Comparison of ENCODE assay signal across 12 cellular contexts in the genomic region with DNA sequence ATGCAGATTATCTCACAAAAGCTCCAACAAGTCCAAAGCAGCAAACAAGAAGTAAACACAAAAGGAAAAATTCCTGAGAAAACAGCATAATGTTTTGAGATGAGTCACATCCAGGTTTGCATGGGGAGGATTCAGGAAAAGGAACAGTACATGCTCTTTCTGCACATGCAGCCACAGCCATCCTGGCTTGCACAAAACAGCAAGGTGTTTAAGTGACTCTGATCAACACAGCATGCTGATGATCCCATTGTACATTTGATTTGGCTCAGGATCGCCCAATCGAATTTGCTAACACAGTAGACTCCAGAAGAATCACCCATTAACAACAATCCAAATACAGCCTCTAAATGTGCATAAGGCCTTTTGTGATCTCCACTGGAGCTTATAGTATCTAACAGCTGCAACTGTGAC.
DNase-seq lines count a peak whose midpoint lies in the region; ATAC-seq and TF ChIP-seq lines count a peak whose summit lies in the region.
"Had no signal": no experiment of that assay in that cellular context is flagged by ENCODE, and none has a peak within 500 bp of the region (broad histone marks: within the 10 kb centered on the region; RNA-seq: fewer than 3 reads in every experiment).

No MANE protein-coding gene starts in this region.

- POLR2A ChIA-PET in PC-3 (lab: Charles Lee; ENCODE audit: unreplicated experiment), result no interaction called here

- TF ChIP-seq POLR2A in stomach (IDR thresholded peaks at IDR 0.05), result no peak

- intact Hi-C loops in PC-3 (cut with micrococcal nuclease), result no loop called here
- intact Hi-C loops in stomach (cut with DNase I; ENCODE audit: low total_unique reads), result no loop called here

- TF ChIP-seq CTCF in PC-3 (conservative IDR thresholded peaks at IDR 0.05; ENCODE audit: low read depth, low read length) (no peak), fibroblast of villous mesenchyme (IDR thresholded peaks at IDR 0.05; ENCODE audit: insufficient read depth, low read depth, low read length) (no peak), smooth muscle cell (IDR thresholded peaks at IDR 0.05; ENCODE audit: borderline replicate concordance, insufficient read depth, poor library complexity, severe bottlenecking) (no peak), stomach (IDR thresholded peaks at IDR 0.05) (no peak)

- no peak for TF ChIP-seq EP300 in stomach (IDR thresholded peaks at IDR 0.05)

- H3K4me1 ChIP-seq in PC-3 (ENCODE audit: insufficient read depth, low read length) (peaks cover 49% of the 10 kb centered on the region), smooth muscle cell (ENCODE audit: low read depth) (peaks cover 32% of the 10 kb centered on the region), stomach (no peaks in the 10 kb centered on the region)

- CTCF ChIA-PET in PC-3 (lab: Charles Lee), result no interaction called here

- H3F3A ChIP-seq in PC-3 (ENCODE audit: low read length, unreplicated experiment) (no peaks in the 10 kb centered on the region), smooth muscle cell (ENCODE audit: low read depth) (no peaks in the 10 kb centered on the region)

- H3K79me2 ChIP-seq in PC-3 (ENCODE audit: low read length), result peaks cover 9% of the 10 kb centered on the region; the same call in 1 of the 2 replicates
- no peaks in the 10 kb centered on the region for H3K79me2 ChIP-seq in smooth muscle cell (ENCODE audit: low read depth)

- H3K27me3 ChIP-seq in PC-3 (ENCODE audit: low read length), result no peaks in the 10 kb centered on the region
- no peaks in the 10 kb centered on the region for H3K27me3 ChIP-seq in smooth muscle cell (ENCODE audit: low read depth)
- H3K27me3 ChIP-seq in stomach, result no peaks in the 10 kb centered on the region
- H3K27me3 ChIP-seq: ovary had no signal

- BruUV-seq in PC-3 (replicated peaks; lab: Mats Ljungman, UMichigan), result no TSS peak

- no peaks in the 10 kb centered on the region for H3K9me2 ChIP-seq in PC-3 (replicated peaks; ENCODE audit: low read length)

- H3K36me3 ChIP-seq in PC-3 (ENCODE audit: low read depth, low read length) (no peaks in the 10 kb centered on the region; the same call in 1 of the 2 replicates), smooth muscle cell (ENCODE audit: low read depth) (no peaks in the 10 kb centered on the region), stomach (no peaks in the 10 kb centered on the region)
- H3K36me3 ChIP-seq: ovary had no signal

- H2AFZ ChIP-seq in PC-3 (ENCODE audit: low read length) (no peak overlapping the region), smooth muscle cell (ENCODE audit: low read depth) (peak overlapping the region; percentile 44)

- H3K9ac ChIP-seq in PC-3 (ENCODE audit: low read length) (no peak overlapping the region; the same call in 1 of the 2 replicates), smooth muscle cell (ENCODE audit: low read depth) (no peak overlapping the region)

- H4K20me1 ChIP-seq in PC-3 (ENCODE audit: low read length) (no peaks in the 10 kb centered on the region), smooth muscle cell (ENCODE audit: low read depth) (no peaks in the 10 kb centered on the region)

- H3K4me2 ChIP-seq in PC-3 (ENCODE audit: low read length) (peak overlapping the region; percentile 25), smooth muscle cell (peak overlapping the region; percentile 28)

- DNase-seq in NCI-H1105 treated with DMSO at 0.1 percent for 48 hours (lab: John Stamatoyannopoulos, UW) (peak; percentile 12), NCI-H1105 (lab: John Stamatoyannopoulos, UW) (no peak), PC-3 (peak; percentile 65), fibroblast of villous mesenchyme (ENCODE audit: low read depth) (peak; percentile 1), smooth muscle cell (lab: John Stamatoyannopoulos, UW; ENCODE audit: unreplicated experiment) (no peak), stomach (no peak), DMS153 (lab: John Stamatoyannopoulos, UW) (no peak)
- DNase-seq: activated CD4-positive, alpha-beta memory T cell treated with anti-CD3 and anti-CD28 coated beads, Interleukin-2, amount 10 ng/mL, durations not matched to agents 7 days and 5 days; activated effector memory CD4-positive, alpha-beta T cell treated with Interleukin-2 at 50 U/mL for 16 hours; NCI-H187 treated with DMSO at 0.1 percent for 48 hours; ovary had no signal

- H3K27ac ChIP-seq in PC-3 (ENCODE audit: low read length), result peak overlapping the region; percentile 69
- H3K27ac ChIP-seq in smooth muscle cell (ENCODE audit: low read depth), result peak overlapping the region; percentile 2
- H3K27ac ChIP-seq in stomach, result no peak overlapping the region
- H3K27ac ChIP-seq: ovary had no signal

- H3K4me3 ChIP-seq in PC-3 (ENCODE audit: low read length) (no peak overlapping the region), fibroblast of villous mesenchyme (ENCODE audit: low read depth, low read length) (no peak overlapping the region), smooth muscle cell (no peak overlapping the region), stomach (no peak overlapping the region)
- H3K4me3 ChIP-seq: ovary had no signal

- 79% methylated on average over 2 of the region's 2 CpGs for WGBS in smooth muscle cell (ENCODE audit: low lambda C conversion rate)
- WGBS in stomach, 5 donors, result 48 to 68% (median 64%) methylated on average over 2 of the region's 2 CpGs

- ATAC-seq in PC-3, result peak; percentile 68
- no peak for ATAC-seq in HG02678 (IDR thresholded peaks at IDR 0.05; ENCODE audit: unreplicated experiment)

- H3K9me3 ChIP-seq in PC-3 (ENCODE audit: low read length) (no peaks in the 10 kb centered on the region), smooth muscle cell (replicated peaks; ENCODE audit: low read depth) (no peaks in the 10 kb centered on the region), stomach (no peaks in the 10 kb centered on the region)
- H3K9me3 ChIP-seq: ovary had no signal

Comparison
In these comparisons a context has a peak if more than half of its experiments do, and no peak if none do; other contexts are left out.
1. DNase-seq: peak in NCI-H1105 treated with DMSO at 0.1 percent for 48 hours (single experiment), PC-3 (single experiment) and fibroblast of villous mesenchyme (single experiment); none in NCI-H1105 (single experiment), smooth muscle cell (single experiment), stomach (single experiment) and DMS153 (single experiment).
2. H3K27ac ChIP-seq: peak in PC-3 (single experiment) and smooth muscle cell (single experiment); none in stomach (0 of 5).